In genomic region chr6:28724395-28724794, GRCh38 we compare ENCODE assay signal across 2 cellular contexts.
TF ChIP-seq lines count a peak whose summit lies in the region.

No MANE protein-coding gene starts in this region.

TF ChIP-seq in A549, 52 proteins besides CTCF, POLR2A, EP300 and RAD21 (continued from another document):
- TF ChIP-seq EHMT2 (IDR thresholded peaks at IDR 0.05; ENCODE audit: low read depth) (no peak), CHD4 (IDR thresholded peaks at IDR 0.05; ENCODE audit: borderline replicate concordance) (no peak), KDM5A (IDR thresholded peaks at IDR 0.05) (no peak), NFE2L2 (conservative IDR thresholded peaks at IDR 0.05; ENCODE audit: low read length) (no peak), FOSL2 (IDR thresholded peaks at IDR 0.05) (no peak), FOSL2 (CRISPR knock-in tag; IDR thresholded peaks at IDR 0.05) (no peak), ZNF302 (CRISPR knock-in tag; IDR thresholded peaks at IDR 0.05) (no peak), NPAS2 (CRISPR knock-in tag; IDR thresholded peaks at IDR 0.05; ENCODE audit: borderline replicate concordance) (no peak), ESRRA (IDR thresholded peaks at IDR 0.05; ENCODE audit: borderline replicate concordance, low read length) (no peak), BCL3 (IDR thresholded peaks at IDR 0.05) (no peak), JUN (IDR thresholded peaks at IDR 0.05) (no peak), RNF2 (IDR thresholded peaks at IDR 0.05; ENCODE audit: borderline replicate concordance, low read depth) (no peak), PHF8 (IDR thresholded peaks at IDR 0.05; ENCODE audit: borderline replicate concordance, low read depth) (no peak), ATOH8 (CRISPR knock-in tag; IDR thresholded peaks at IDR 0.05; ENCODE audit: low read depth) (no peak), BHLHE40 (IDR thresholded peaks at IDR 0.05; ENCODE audit: low read depth, low read length) (no peak)

TF ChIP-seq in K562, 482 proteins besides CTCF, POLR2A, EP300 and RAD21 (continued from another document):
- 0 out of 2 replicates have a peak, but pooled peaks have one; percentile 24 for TF ChIP-seq SFPQ (IDR thresholded peaks at IDR 0.05; ENCODE audit: low read depth, low read length)
- no peak for TF ChIP-seq PTRF (tag; IDR thresholded peaks at IDR 0.05)
- TF ChIP-seq PBX2 (CRISPR knock-in tag; IDR thresholded peaks at IDR 0.05; ENCODE audit: low read depth), result no peak
- TF ChIP-seq PBX2 (tag; conservative IDR thresholded peaks at IDR 0.05; ENCODE audit: low read depth), result peak; percentile 69
- peak; percentile 15; the same call in 1 of the 2 replicates for TF ChIP-seq CREM (IDR thresholded peaks at IDR 0.05; ENCODE audit: low read depth)
- no peak for TF ChIP-seq ZNF282 (CRISPR knock-in tag; IDR thresholded peaks at IDR 0.05)
- 0 out of 2 replicates have a peak, but pooled peaks have one; percentile 54 for TF ChIP-seq LCOR (CRISPR knock-in tag; IDR thresholded peaks at IDR 0.05)
- TF ChIP-seq XRCC3 (IDR thresholded peaks at IDR 0.05), result no peak
- no peak for TF ChIP-seq STAT5A (IDR thresholded peaks at IDR 0.05; ENCODE audit: borderline replicate concordance, low read length)
- 0 out of 2 replicates have a peak, but pooled peaks have one; percentile 19 for TF ChIP-seq ZNF384 (IDR thresholded peaks at IDR 0.05; ENCODE audit: low read depth, low read length)
- no peak for TF ChIP-seq MED1 (CRISPR knock-in tag; IDR thresholded peaks at IDR 0.05; ENCODE audit: borderline replicate concordance)
